ENCODE assay signal across 11 cellular contexts in the genomic region with DNA sequence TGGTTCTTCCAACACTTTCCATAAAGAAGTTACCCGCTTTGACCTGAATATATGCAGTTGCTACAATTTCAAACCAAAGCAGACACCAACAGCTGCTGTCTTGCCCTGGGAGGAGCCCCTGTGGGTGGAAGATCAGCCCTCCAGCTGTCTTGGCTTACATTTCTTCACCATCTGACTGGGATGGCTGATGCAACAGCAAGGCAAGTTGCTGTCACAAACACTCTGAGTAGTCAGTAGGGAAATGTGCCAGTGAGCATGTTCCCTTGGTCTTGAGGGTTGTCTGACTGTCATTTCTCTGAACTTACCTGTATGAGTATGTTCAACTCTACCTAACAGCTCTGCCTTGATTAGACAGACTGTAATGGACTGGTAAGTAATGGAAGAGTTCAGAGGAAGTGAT.
DNase-seq lines count a peak whose midpoint lies in the region; ATAC-seq and TF ChIP-seq lines count a peak whose summit lies in the region.
"Had no signal": no experiment of that assay in that cellular context is flagged by ENCODE, and none has a peak within 500 bp of the region (broad histone marks: within the 10 kb centered on the region; RNA-seq: fewer than 3 reads in every experiment).

No MANE protein-coding gene starts in this region.

- H3K4me2 ChIP-seq in IMR-90 (ENCODE audit: low read depth, low read length), result no peak overlapping the region
- H3K4me2 ChIP-seq in osteoblast (ENCODE audit: insufficient read depth, low read length), result no peak overlapping the region

- H3K36me3 ChIP-seq in IMR-90 (ENCODE audit: control insufficient read depth, insufficient read depth, low read length) (no peaks in the 10 kb centered on the region), osteoblast (ENCODE audit: insufficient read depth, low read length) (no peaks in the 10 kb centered on the region), H7 (replicated peaks; ENCODE audit: control insufficient read depth, insufficient read depth, low read length) (no peaks in the 10 kb centered on the region)
- H3K36me3 ChIP-seq: lower lobe of right lung had no signal

- TF ChIP-seq POLR2A in IMR-90 (IDR thresholded peaks at IDR 0.05; ENCODE audit: low read depth, low read length), result no peak

- H3K9me1 ChIP-seq in IMR-90 (ENCODE audit: insufficient read depth, low read length), result peaks cover 8% of the 10 kb centered on the region; the same call in 1 of the 2 replicates

- no peak overlapping the region for H2AK9ac ChIP-seq in IMR-90 (replicated peaks; ENCODE audit: low read depth, low read length, poor library complexity)

- intact Hi-C loops in IMR-90 (cut with micrococcal nuclease), result loop anchor here (1.0 to 10.0 kb wide), 4 partner anchors 153 to 535 kb away; partner anchors contain the start of gene SGCD

- peak overlapping the region in 1 of 2 donors; percentile 50 for H3K27ac Mint-ChIP-seq in activated naive CD4-positive, alpha-beta T cell treated with anti-CD3 and anti-CD28 coated beads, Interleukin-2, amount 50 U/mL, for 72 hours
- H3K27ac Mint-ChIP-seq: activated naive CD4-positive, alpha-beta T cell treated with anti-CD3 and anti-CD28 coated beads, Interleukin-2, amount 50 U/mL, for 24 hours had no signal

- TF ChIP-seq RAD21 in IMR-90 (IDR thresholded peaks at IDR 0.05; ENCODE audit: low read length), result no peak

- dilution Hi-C loops in IMR-90 (cut with HindIII; ENCODE audit: low sequenced_read_pairs, unreplicated experiment), result no loop called here

- H3K4me1 ChIP-seq in IMR-90 (ENCODE audit: control insufficient read depth, insufficient read depth, low read length) (peaks cover 12% of the 10 kb centered on the region), osteoblast (ENCODE audit: insufficient read depth, low read length) (peaks cover 28% of the 10 kb centered on the region)
- H3K4me1 ChIP-seq: lower lobe of right lung had no signal

- peak overlapping the region; percentile 89 for H2BK20ac ChIP-seq in IMR-90 (ENCODE audit: low read depth, low read length)

- ATAC-seq in IMR-90 (ENCODE audit: low read depth) (peak; percentile 38; the same call in 1 of the 2 replicates), HG03457 (IDR thresholded peaks at IDR 0.05; ENCODE audit: unreplicated experiment) (no peak)
- peak; percentile 64 to 88 for ATAC-seq in activated naive CD4-positive, alpha-beta T cell treated with anti-CD3 and anti-CD28 coated beads, Interleukin-2, amount 50 U/mL, for 72 hours

- peak overlapping the region; percentile 29 for H2BK5ac ChIP-seq in IMR-90 (ENCODE audit: low read depth, low read length, poor library complexity, severe bottlenecking)

- peak overlapping the region; percentile 93 for H3K18ac ChIP-seq in IMR-90 (ENCODE audit: low read depth, low read length)

- H3K27me3 ChIP-seq in IMR-90 (ENCODE audit: control insufficient read depth, insufficient read depth, low read length) (no peaks in the 10 kb centered on the region), osteoblast (ENCODE audit: insufficient read depth, low read length) (no peaks in the 10 kb centered on the region), H7 (ENCODE audit: control insufficient read depth, insufficient read depth, low read length) (no peaks in the 10 kb centered on the region)

- no peak for TF ChIP-seq CTCF in IMR-90 (conservative IDR thresholded peaks at IDR 0.05; ENCODE audit: low read depth, low read length)
- no peak for TF ChIP-seq CTCF in osteoblast (IDR thresholded peaks at IDR 0.05; ENCODE audit: extremely low read depth, low read depth, low read length)

- CTCF ChIA-PET in IMR-90 (lab: Yijun Ruan, JAX), result no interaction called here

- H2BK15ac ChIP-seq in IMR-90 (ENCODE audit: low read depth, low read length), result peak overlapping the region; percentile 8; the same call in 1 of the 3 replicates

- H2BK120ac ChIP-seq in IMR-90 (ENCODE audit: low read depth, low read length), result peak overlapping the region; percentile 84

- peak overlapping the region; percentile 41 for H3K14ac ChIP-seq in IMR-90 (replicated peaks; ENCODE audit: low read depth, low read length)

- no peak overlapping the region for H3K56ac ChIP-seq in IMR-90 (ENCODE audit: extremely low read depth, insufficient read depth, low read length)

- peak overlapping the region; percentile 13; the same call in 1 of the 2 replicates for H3K23ac ChIP-seq in IMR-90 (ENCODE audit: low read depth, low read length)

- POLR2A ChIA-PET in IMR-90 (lab: Charles Lee; ENCODE audit: unreplicated experiment), result no interaction called here

- peak overlapping the region; percentile 76 for H3K4ac ChIP-seq in IMR-90 (ENCODE audit: low read depth, low read length)

- in situ Hi-C loops in IMR-90 (cut with MboI; ENCODE audit: low sequenced_read_pairs), result no loop called here

- H4K91ac ChIP-seq in IMR-90 (ENCODE audit: insufficient read depth, low read depth, low read length), result peak overlapping the region; percentile 83

- H3K9me3 ChIP-seq in IMR-90 (ENCODE audit: control insufficient read depth, insufficient read depth, low read length), result no peaks in the 10 kb centered on the region
- H3K9me3 ChIP-seq in osteoblast (ENCODE audit: low read depth, low read length), result no peaks in the 10 kb centered on the region
- H3K9me3 ChIP-seq: lower lobe of right lung had no signal

- 0 out of 4 replicates have a peak, but pooled peaks cover 0 to 3% of the 10 kb centered on the region in 2 experiments for H3K79me1 ChIP-seq in IMR-90 (ENCODE audit: low read depth in 1 of 2, low read length in 2 of 2)

- WGBS in IMR-90 (ENCODE audit: extremely low coverage in 2 of 2, insufficient read length in 1 of 2), 2 experiments, result no CpG with 5 or more reads among the region's 1 CpG

- DNase-seq in GM03348 (ENCODE audit: low spot score), result peak; percentile 80
- peak; percentile 92 for DNase-seq in IMR-90
- peak in 1 of 2 donors; percentile 10 for DNase-seq in activated naive CD4-positive, alpha-beta T cell treated with anti-CD3 and anti-CD28 coated beads, Interleukin-2, amount 50 U/mL, for 72 hours (ENCODE audit: low spot score in 2 of 2)
- DNase-seq in osteoblast (ENCODE audit: insufficient read length, low spot score, missing footprints), result peak; percentile 8
- no peak for DNase-seq in mesenteric fat pad (ENCODE audit: low spot score)
- DNase-seq in H7, result no peak
- DNase-seq in cerebellar nuclear complex (lab: John Stamatoyannopoulos, UW), result no peak
- DNase-seq: lower lobe of right lung, T-helper 2 cell had no signal

- H3K4me3 ChIP-seq in IMR-90 (ENCODE audit: insufficient read depth, low read depth, low read length), result no peak overlapping the region
- no peak overlapping the region for H3K4me3 ChIP-seq in osteoblast (ENCODE audit: insufficient read depth, low read length)
- no peak overlapping the region for H3K4me3 ChIP-seq in H7 (ENCODE audit: insufficient read depth, low read depth, low read length)
- H3K4me3 ChIP-seq: lower lobe of right lung had no signal

- no peaks in the 10 kb centered on the region for H3K79me2 ChIP-seq in osteoblast (ENCODE audit: insufficient read depth, low read length)

- no peak overlapping the region for H2AFZ ChIP-seq in IMR-90 (replicated peaks; ENCODE audit: low read length, poor library complexity)
- H2AFZ ChIP-seq in osteoblast (ENCODE audit: low read length), result peak overlapping the region; percentile 15

- H3K36me3 Mint-ChIP-seq in activated naive CD4-positive, alpha-beta T cell treated with anti-CD3 and anti-CD28 coated beads, Interleukin-2, amount 50 U/mL, for 72 hours, result no peaks in the 10 kb centered on the region
- H3K36me3 Mint-ChIP-seq: activated naive CD4-positive, alpha-beta T cell treated with anti-CD3 and anti-CD28 coated beads, Interleukin-2, amount 50 U/mL, for 24 hours had no signal

- BruUV-seq in IMR-90 (replicated peaks; lab: Mats Ljungman, UMichigan), result no TSS peak

- H3K27ac ChIP-seq in IMR-90 (ENCODE audit: insufficient read depth, low read length) (peak overlapping the region; percentile 63; the same call in 1 of the 2 replicates), osteoblast (ENCODE audit: low read depth, low read length) (no peak overlapping the region)

- H3K9ac ChIP-seq in IMR-90 (ENCODE audit: low read depth, low read length), result no peak overlapping the region

- H4K5ac ChIP-seq in IMR-90 (ENCODE audit: low read depth, low read length), result peak overlapping the region; percentile 91

- H3K9me3 Mint-ChIP-seq in activated naive CD4-positive, alpha-beta T cell treated with anti-CD3 and anti-CD28 coated beads, Interleukin-2, amount 50 U/mL, for 72 hours, result no peaks in the 10 kb centered on the region
- H3K9me3 Mint-ChIP-seq: activated naive CD4-positive, alpha-beta T cell treated with anti-CD3 and anti-CD28 coated beads, Interleukin-2, amount 50 U/mL, for 24 hours had no signal

- H4K20me1 ChIP-seq in IMR-90 (ENCODE audit: insufficient read depth, low read length) (no peaks in the 10 kb centered on the region), osteoblast (ENCODE audit: insufficient read depth, low read length) (no peaks in the 10 kb centered on the region)

- peak overlapping the region; percentile 27; the same call in 1 of the 2 replicates for H2AK5ac ChIP-seq in IMR-90 (ENCODE audit: low read depth, low read length)

- H4K8ac ChIP-seq in IMR-90 (ENCODE audit: low read depth in 2 of 2, low read length in 2 of 2), result peak overlapping the region; percentile 7 to 65; a peak in 3 of 4 replicates

TF ChIP-seq in IMR-90, 13 proteins besides CTCF, POLR2A, EP300 and RAD21:
- TF ChIP-seq FOS (IDR thresholded peaks at IDR 0.05; ENCODE audit: low read depth, low read length), result no peak
- peak; percentile 97 for TF ChIP-seq CEBPB (IDR thresholded peaks at IDR 0.05; ENCODE audit: low read depth, low read length)
- TF ChIP-seq RCOR1 (IDR thresholded peaks at IDR 0.05; ENCODE audit: insufficient replicate concordance, low read length), result peak; percentile 57
- 0 out of 2 replicates have a peak, but pooled peaks have one; percentile 19 for TF ChIP-seq MXI1 (IDR thresholded peaks at IDR 0.05; ENCODE audit: borderline replicate concordance, low read depth, low read length)

Comparison
In these comparisons a context has a peak if more than half of its experiments do, and no peak if none do; other contexts are left out.
1. DNase-seq: peak in GM03348 (single experiment), IMR-90 (single experiment) and osteoblast (single experiment); none in mesenteric fat pad (single experiment), H7 (single experiment) and cerebellar nuclear complex (0 of 2).